ENCODE assay signal across 8 cellular contexts in the genomic region with DNA sequence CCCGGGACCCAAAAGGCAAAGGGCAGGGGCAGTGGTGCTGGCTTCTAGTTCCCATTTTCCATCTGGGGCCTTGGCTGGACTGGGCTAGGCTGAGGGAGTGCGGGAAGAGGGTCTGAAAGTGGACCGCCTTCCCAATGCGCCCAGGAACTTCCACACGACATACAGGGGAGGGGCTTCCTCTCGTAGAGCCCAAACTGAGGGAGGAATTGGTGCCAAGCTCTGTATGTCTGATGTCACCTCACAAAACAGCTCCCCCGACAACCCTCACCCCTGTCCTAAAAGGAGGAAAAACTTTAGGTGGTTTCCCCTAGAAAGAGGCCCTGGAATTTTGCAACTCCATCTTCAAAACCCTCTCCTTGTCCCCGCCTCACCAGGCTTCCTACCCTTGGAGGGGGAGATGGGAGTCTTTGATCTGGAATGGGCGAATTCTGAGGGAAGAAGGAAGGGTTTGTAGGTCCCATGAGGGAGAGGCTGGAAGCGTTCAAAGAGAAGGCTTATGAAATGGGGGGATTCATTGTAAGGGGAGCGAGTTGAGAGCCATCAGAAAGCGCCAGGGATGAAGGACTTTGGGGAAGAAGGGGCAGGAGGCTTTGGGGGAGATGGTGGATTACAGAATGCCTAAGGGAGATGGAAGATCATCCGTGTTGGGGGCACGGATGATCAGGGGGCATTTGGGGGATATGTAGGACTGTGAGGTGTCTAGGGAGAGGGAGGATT. TPM values are rescaled to one million over a fixed set of nuclear protein-coding genes. Genes with fewer than 3 reads are reported as not detected.
DNase-seq lines count a peak whose midpoint lies in the region.

No MANE protein-coding gene starts in this region.

- peak overlapping the region; percentile 89 for H3K27ac Mint-ChIP-seq in activated CD4-positive, alpha-beta T cell treated with anti-CD3 and anti-CD28 coated beads, Interleukin-2, amount 10 ng/mL, durations not matched to agents 7 days and 5 days
- peak overlapping the region; percentile 85 for H3K27ac Mint-ChIP-seq in activated T-helper 2 cell treated with anti-CD3 and anti-CD28 coated beads, Interferon-gamma antibody, Interleukin-2, Interleukin-4, amounts not matched to agents 10 μg/mL and 5 μg/mL and 100 μg/mL, durations not matched to agents 14 hours and 24 hours and 36 hours

- H3K9me3 ChIP-seq in iPS DF 6.9 (ENCODE audit: control insufficient read depth, insufficient read depth, low read length): no peaks in the 10 kb centered on the region

- peaks cover 51% of the 10 kb centered on the region for H3K4me1 Mint-ChIP-seq in activated CD4-positive, alpha-beta T cell treated with anti-CD3 and anti-CD28 coated beads, Interleukin-2, amount 10 ng/mL, durations not matched to agents 7 days and 5 days
- H3K4me1 Mint-ChIP-seq in activated T-helper 2 cell treated with anti-CD3 and anti-CD28 coated beads, Interferon-gamma antibody, Interleukin-2, Interleukin-4, amounts not matched to agents 10 μg/mL and 5 μg/mL and 100 μg/mL, durations not matched to agents 14 hours and 24 hours and 36 hours (ENCODE audit: low read depth): peaks cover 42% of the 10 kb centered on the region

- no peaks in the 10 kb centered on the region for H3K36me3 Mint-ChIP-seq in activated CD4-positive, alpha-beta T cell treated with anti-CD3 and anti-CD28 coated beads, Interleukin-2, amount 10 ng/mL, durations not matched to agents 7 days and 5 days (ENCODE audit: low read depth)
- H3K36me3 Mint-ChIP-seq in activated T-helper 2 cell treated with anti-CD3 and anti-CD28 coated beads, Interferon-gamma antibody, Interleukin-2, Interleukin-4, amounts not matched to agents 10 μg/mL and 5 μg/mL and 100 μg/mL, durations not matched to agents 14 hours and 24 hours and 36 hours (ENCODE audit: low read depth): no peaks in the 10 kb centered on the region

- peaks cover 5% of the 10 kb centered on the region for H3K4me1 ChIP-seq in iPS DF 6.9 (ENCODE audit: control insufficient read depth, insufficient read depth, low read length)

- H3K4me3 Mint-ChIP-seq in activated CD4-positive, alpha-beta T cell treated with anti-CD3 and anti-CD28 coated beads, Interleukin-2, amount 10 ng/mL, durations not matched to agents 7 days and 5 days: peak overlapping the region; percentile 86
- peak overlapping the region; percentile 94 for H3K4me3 Mint-ChIP-seq in activated T-helper 2 cell treated with anti-CD3 and anti-CD28 coated beads, Interferon-gamma antibody, Interleukin-2, Interleukin-4, amounts not matched to agents 10 μg/mL and 5 μg/mL and 100 μg/mL, durations not matched to agents 14 hours and 24 hours and 36 hours (ENCODE audit: low read depth)

- intact Hi-C loops in activated T-helper 2 cell treated with anti-CD3 and anti-CD28 coated beads, Interferon-gamma antibody, Interleukin-2, Interleukin-4, amounts not matched to agents 10 μg/mL and 5 μg/mL and 100 μg/mL, durations not matched to agents 14 hours and 24 hours and 36 hours (cut with micrococcal nuclease): loop anchor here (1.0 to 2.0 kb wide), 3 partner anchors 21 to 361 kb away; partner anchors contain the start of gene TCHP

- no CpG with 5 or more reads among the region's 14 CpGs for WGBS in iPS DF 6.9 (ENCODE audit: insufficient coverage, insufficient read length)

- no peaks in the 10 kb centered on the region for H3K36me3 ChIP-seq in iPS DF 6.9 (ENCODE audit: control insufficient read depth, insufficient read depth, low read length)

- CTCF ChIA-PET in activated CD4-positive, alpha-beta T cell treated with anti-CD3 and anti-CD28 coated beads, Interleukin-2, amount 10 ng/mL, durations not matched to agents 7 days and 5 days (lab: Charles Lee): interaction anchor here (1.0 to 1.1 kb wide), 2 partner anchors 25 to 34 kb away, joined by 3 read pairs; no protein-coding TSS in a partner anchor

- no peaks in the 10 kb centered on the region for H3K9me3 Mint-ChIP-seq in activated CD4-positive, alpha-beta T cell treated with anti-CD3 and anti-CD28 coated beads, Interleukin-2, amount 10 ng/mL, durations not matched to agents 7 days and 5 days
- no peaks in the 10 kb centered on the region for H3K9me3 Mint-ChIP-seq in activated T-helper 2 cell treated with anti-CD3 and anti-CD28 coated beads, Interferon-gamma antibody, Interleukin-2, Interleukin-4, amounts not matched to agents 10 μg/mL and 5 μg/mL and 100 μg/mL, durations not matched to agents 14 hours and 24 hours and 36 hours

- no peak for DNase-seq in activated CD4-positive, alpha-beta T cell treated with anti-CD3 and anti-CD28 coated beads, Interleukin-2, amount 10 ng/mL, durations not matched to agents 7 days and 5 days
- no peak for DNase-seq in activated CD4-positive, alpha-beta T cell treated with anti-CD3 and anti-CD28 coated beads for 1 hour
- no peak for DNase-seq in activated T-helper 2 cell treated with anti-CD3 and anti-CD28 coated beads, Interferon-gamma antibody, Interleukin-2, Interleukin-4, amounts not matched to agents 10 μg/mL and 5 μg/mL and 100 μg/mL, durations not matched to agents 14 hours and 24 hours and 36 hours (ENCODE audit: low spot score)
- no peak for DNase-seq in iPS DF 6.9 (ENCODE audit: low read depth, low spot score)
- peak; percentile 32 for DNase-seq in stimulated activated CD8-positive, alpha-beta memory T cell treated with anti-CD3 and anti-CD28 coated beads, Interleukin-4, amount 100 ng/mL, for 48 hours
- DNase-seq in effector CD8-positive, alpha-beta T cell (lab: John Stamatoyannopoulos, UW): no peak
- no peak for DNase-seq in OCI-M2 (lab: John Stamatoyannopoulos, UW; ENCODE audit: unreplicated experiment)
- DNase-seq in NCI-H1694 (lab: John Stamatoyannopoulos, UW): no peak

- peak overlapping the region; percentile 67; the same call in 1 of the 2 replicates for H3K4me3 ChIP-seq in iPS DF 6.9 (ENCODE audit: low read length)

- H3K27ac ChIP-seq in iPS DF 6.9 (ENCODE audit: low read length): no peak overlapping the region

- POLR2A ChIA-PET in activated CD4-positive, alpha-beta T cell treated with anti-CD3 and anti-CD28 coated beads, Interleukin-2, amount 10 ng/mL, durations not matched to agents 7 days and 5 days (lab: Charles Lee): no interaction called here

- H3K27me3 Mint-ChIP-seq in activated CD4-positive, alpha-beta T cell treated with anti-CD3 and anti-CD28 coated beads, Interleukin-2, amount 10 ng/mL, durations not matched to agents 7 days and 5 days: peaks cover 11% of the 10 kb centered on the region
- H3K27me3 Mint-ChIP-seq in activated T-helper 2 cell treated with anti-CD3 and anti-CD28 coated beads, Interferon-gamma antibody, Interleukin-2, Interleukin-4, amounts not matched to agents 10 μg/mL and 5 μg/mL and 100 μg/mL, durations not matched to agents 14 hours and 24 hours and 36 hours (ENCODE audit: low read depth): peaks cover 7% of the 10 kb centered on the region

- H3K27me3 ChIP-seq in iPS DF 6.9 (ENCODE audit: control insufficient read depth, insufficient read depth, low read length): no peaks in the 10 kb centered on the region

RNA-seq across cellular contexts. Expression of gene GLTP, which starts 0.9 kb away (rescaled TPM):
- 10 to 100 TPM; 17.6 to 20.7 TPM for total RNA-seq in activated CD4-positive, alpha-beta T cell treated with anti-CD3 and anti-CD28 coated beads, Interleukin-2, amount 10 ng/mL, durations not matched to agents 7 days and 5 days
- total RNA-seq in activated T-helper 2 cell treated with anti-CD3 and anti-CD28 coated beads, Interferon-gamma antibody, Interleukin-2, Interleukin-4, amounts not matched to agents 10 μg/mL and 5 μg/mL and 100 μg/mL, durations not matched to agents 14 hours and 24 hours and 36 hours: 26.6 and 27.2 TPM in 2 replicates

RNA-seq across cellular contexts. Expression of gene TCHP, which starts 20.6 kb away (rescaled TPM):
- 10 to 100 TPM; 27.9 to 36.0 TPM for total RNA-seq in activated CD4-positive, alpha-beta T cell treated with anti-CD3 and anti-CD28 coated beads, Interleukin-2, amount 10 ng/mL, durations not matched to agents 7 days and 5 days
- 26.0 and 32.6 TPM in 2 replicates for total RNA-seq in activated T-helper 2 cell treated with anti-CD3 and anti-CD28 coated beads, Interferon-gamma antibody, Interleukin-2, Interleukin-4, amounts not matched to agents 10 μg/mL and 5 μg/mL and 100 μg/mL, durations not matched to agents 14 hours and 24 hours and 36 hours

RNA-seq across cellular contexts. Expression of gene TRPV4, which starts 46.3 kb away (rescaled TPM):
- under 1 TPM in 1 of 2 experiments, not detected in 1; 0.17 TPM for total RNA-seq in activated CD4-positive, alpha-beta T cell treated with anti-CD3 and anti-CD28 coated beads, Interleukin-2, amount 10 ng/mL, durations not matched to agents 7 days and 5 days
- not detected in 2 replicates for total RNA-seq in activated T-helper 2 cell treated with anti-CD3 and anti-CD28 coated beads, Interferon-gamma antibody, Interleukin-2, Interleukin-4, amounts not matched to agents 10 μg/mL and 5 μg/mL and 100 μg/mL, durations not matched to agents 14 hours and 24 hours and 36 hours
